8 cellular contexts compared by ENCODE assay signal in genomic region chr16:68022728-68023537, GRCh38. TPM values are rescaled to one million over a fixed set of nuclear protein-coding genes. Genes with fewer than 3 reads are reported as not detected.
DNase-seq lines count a peak whose midpoint lies in the region; ATAC-seq, FAIRE-seq and TF ChIP-seq lines count a peak whose summit lies in the region.

A gene with protein sequence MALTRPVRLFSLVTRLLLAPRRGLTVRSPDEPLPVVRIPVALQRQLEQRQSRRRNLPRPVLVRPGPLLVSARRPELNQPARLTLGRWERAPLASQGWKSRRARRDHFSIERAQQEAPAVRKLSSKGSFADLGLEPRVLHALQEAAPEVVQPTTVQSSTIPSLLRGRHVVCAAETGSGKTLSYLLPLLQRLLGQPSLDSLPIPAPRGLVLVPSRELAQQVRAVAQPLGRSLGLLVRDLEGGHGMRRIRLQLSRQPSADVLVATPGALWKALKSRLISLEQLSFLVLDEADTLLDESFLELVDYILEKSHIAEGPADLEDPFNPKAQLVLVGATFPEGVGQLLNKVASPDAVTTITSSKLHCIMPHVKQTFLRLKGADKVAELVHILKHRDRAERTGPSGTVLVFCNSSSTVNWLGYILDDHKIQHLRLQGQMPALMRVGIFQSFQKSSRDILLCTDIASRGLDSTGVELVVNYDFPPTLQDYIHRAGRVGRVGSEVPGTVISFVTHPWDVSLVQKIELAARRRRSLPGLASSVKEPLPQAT (minus strand): TSS chr16:68023232. CDS start chr16:68023202, 30 bp downstream.
DUS2 (plus strand) TSS chr16:68023284; CDS start chr16:68038024, 14,740 bp downstream.

- peaks cover 29% of the 10 kb centered on the region for H3K36me3 ChIP-seq in HUES64 (ENCODE audit: insufficient read depth, low read length)
- peaks cover 37% of the 10 kb centered on the region for H3K36me3 ChIP-seq in OCI-LY7 (ENCODE audit: insufficient read depth, low read length)
- H3K36me3 ChIP-seq in endothelial cell of umbilical vein (ENCODE audit: control insufficient read depth in 2 of 2, extremely low read depth in 1 of 2, insufficient read depth in 2 of 2, low read length in 2 of 2), result peaks cover 0 to 2% of the 10 kb centered on the region in 2 experiments

- no peaks in the 10 kb centered on the region for H3K9me2 ChIP-seq in OCI-LY7 (ENCODE audit: insufficient read depth, low read length)

- peak within 1 kb of the TSS; percentile 95 for H3K27ac ChIP-seq in HUES64 (ENCODE audit: low read depth, low read length)
- peak within 1 kb of the TSS; percentile 54 for H3K27ac ChIP-seq in OCI-LY7 (ENCODE audit: low read depth, low read length, poor library complexity, severe bottlenecking)
- peak within 1 kb of the TSS; percentile 56 for H3K27ac ChIP-seq in endothelial cell of umbilical vein (ENCODE audit: insufficient read depth, low read depth, low read length)

- POLR2A ChIA-PET in OCI-LY7 (lab: Charles Lee), result interaction anchor here (0.6 to 3.0 kb wide), 16 partner anchors 7 to 531 kb away, joined by 3 to 21 read pairs (median 4); partner anchors contain the start of genes DPEP2 and DPEP2NB
- POLR2A ChIA-PET in endothelial cell of umbilical vein (lab: Charles Lee), result interaction anchor here (0.6 to 0.9 kb wide), 2 partner anchors 17 to 62 kb away, joined by 3 read pairs; no protein-coding TSS in a partner anchor

- peak within 1 kb of the TSS; percentile 89 for H3K4me2 ChIP-seq in OCI-LY7 (ENCODE audit: low read length)
- peak within 1 kb of the TSS; percentile 90 for H3K4me2 ChIP-seq in endothelial cell of umbilical vein (ENCODE audit: insufficient read depth, low read length)

- FAIRE-seq in endothelial cell of umbilical vein (lab: Jason Lieb, UNC), result peak; percentile 73

- H3K9ac ChIP-seq in HUES64 (ENCODE audit: low read depth, low read length) (peak within 1 kb of the TSS; percentile 97), endothelial cell of umbilical vein (replicated peaks; ENCODE audit: extremely low read depth, insufficient read depth, low read length) (peak within 1 kb of the TSS; percentile 90)

- in situ Hi-C loops in Caki2 (cut with HindIII; ENCODE audit: low pct_unique_long_range_greater_than_20kb, low sequenced_read_pairs), result no loop called here

- dilution Hi-C loops in endothelial cell of umbilical vein (cut with MboI; ENCODE audit: extremely low pct_ligation_motif_present, low sequenced_read_pairs), result no loop called here

- ATAC-seq in GM21390 (IDR thresholded peaks at IDR 0.05; ENCODE audit: unreplicated experiment), result peak; percentile 68

- TF ChIP-seq CTCF in OCI-LY7 (conservative IDR thresholded peaks at IDR 0.05; ENCODE audit: low read length), result no peak
- no peak for TF ChIP-seq CTCF in endothelial cell of umbilical vein (IDR thresholded peaks at IDR 0.05; ENCODE audit: extremely low read depth in 1 of 2, insufficient read depth in 1 of 2, low read depth in 1 of 2, low read length in 2 of 2)

- CTCF ChIA-PET in OCI-LY7 (lab: Charles Lee; ENCODE audit: unreplicated experiment), result interaction anchor here (0.8 kb wide), 1 partner anchor 15 kb away, joined by 3 read pairs; no protein-coding TSS in a partner anchor
- CTCF ChIA-PET in endothelial cell of umbilical vein (lab: Charles Lee), result interaction anchor here (0.5 to 2.3 kb wide), 8 partner anchors 11 to 255 kb away, joined by 3 to 13 read pairs (median 6); no protein-coding TSS in a partner anchor

- peak; percentile 82 for TF ChIP-seq POLR2A in endothelial cell of umbilical vein (IDR thresholded peaks at IDR 0.05; ENCODE audit: low read depth, low read length)

- no peaks in the 10 kb centered on the region for H4K20me1 ChIP-seq in OCI-LY7 (ENCODE audit: insufficient read depth, low read length)
- H4K20me1 ChIP-seq in endothelial cell of umbilical vein (replicated peaks; ENCODE audit: control insufficient read depth, extremely low read depth, insufficient read depth, low read length), result no peaks in the 10 kb centered on the region

- no TSS peak for BruUV-seq in OCI-LY7 (replicated peaks; lab: Mats Ljungman, UMichigan)
- TSS peak; percentile 56 for BruUV-seq in endothelial cell of umbilical vein (replicated peaks; lab: Mats Ljungman, UMichigan)

- H3K27me3 ChIP-seq in HUES64 (ENCODE audit: insufficient read depth, low read length) (no peaks in the 10 kb centered on the region), endothelial cell of umbilical vein (ENCODE audit: control insufficient read depth in 2 of 2, insufficient read depth in 2 of 2, low read length in 2 of 2) (no peaks in the 10 kb centered on the region)

- H3K9me3 ChIP-seq in HUES64 (ENCODE audit: insufficient read depth, low read depth, low read length) (no peaks in the 10 kb centered on the region), OCI-LY7 (ENCODE audit: low read length) (no peaks in the 10 kb centered on the region), endothelial cell of umbilical vein (replicated peaks; ENCODE audit: control insufficient read depth, insufficient read depth, low read length) (no peaks in the 10 kb centered on the region)

- WGBS in HUES64, result under 1% methylated on average over 84 of the region's 84 CpGs

- H2AFZ ChIP-seq in OCI-LY7 (ENCODE audit: low read length), result peak within 1 kb of the TSS; percentile 45
- H2AFZ ChIP-seq in endothelial cell of umbilical vein (ENCODE audit: low read depth, low read length), result peak within 1 kb of the TSS; percentile 75

- H3K4me3 ChIP-seq in HUES64 (ENCODE audit: low read length) (peak within 1 kb of the TSS; percentile 78), OCI-LY7 (ENCODE audit: low read depth, low read length, poor library complexity, severe bottlenecking) (peak within 1 kb of the TSS; percentile 78), endothelial cell of umbilical vein (replicated peaks in 1 of 3; ENCODE audit: insufficient read depth in 1 of 3, low read depth in 1 of 3, low read length in 3 of 3) (peak within 1 kb of the TSS; percentile 84 to 94 (median 92))

- H3K79me2 ChIP-seq in OCI-LY7 (ENCODE audit: insufficient read depth, low read depth, low read length), result peaks cover 35% of the 10 kb centered on the region
- peaks cover 28% of the 10 kb centered on the region for H3K79me2 ChIP-seq in endothelial cell of umbilical vein (ENCODE audit: control insufficient read depth, insufficient read depth, low read length)

- peak; percentile 84 for DNase-seq in Caki2 (ENCODE audit: low read depth)
- peak; percentile 94 for DNase-seq in OCI-LY7 (ENCODE audit: low spot score)
- peak; percentile 99 for DNase-seq in activated CD8-positive, alpha-beta memory T cell treated with anti-CD3 and anti-CD28 coated beads, Interleukin-2, amount 50 U/mL, for 48 hours
- DNase-seq in endothelial cell of umbilical vein (ENCODE audit: low read depth, low spot score), result peak; percentile 95
- DNase-seq in midbrain (lab: John Stamatoyannopoulos, UW), result peak; percentile 95
- peak; percentile 86 to 90 for DNase-seq in stimulated activated CD8-positive, alpha-beta memory T cell treated with anti-CD3 and anti-CD28 coated beads, Interleukin-15, amount 100 ng/mL, for 4 hours (ENCODE audit: low read depth in 2 of 2)

- H3K4me1 ChIP-seq in HUES64 (ENCODE audit: insufficient read depth, low read length), result peaks cover 5% of the 10 kb centered on the region; the same call in 1 of the 2 replicates
- H3K4me1 ChIP-seq in OCI-LY7 (ENCODE audit: insufficient read depth, low read length, poor library complexity, severe bottlenecking), result peaks cover 21% of the 10 kb centered on the region
- H3K4me1 ChIP-seq in endothelial cell of umbilical vein (ENCODE audit: control insufficient read depth, extremely low read depth, insufficient read depth, low read length), result peaks cover 14% of the 10 kb centered on the region

- intact Hi-C loops in OCI-LY7 (cut with micrococcal nuclease; ENCODE audit: unreplicated experiment) (no loop called here), endothelial cell of umbilical vein (cut with micrococcal nuclease) (loop anchor here (1.0 to 2.0 kb wide), 2 partner anchors 30 to 62 kb away; partner anchors contain the start of gene NFATC3)

- no peaks in the 10 kb centered on the region for H3K9me1 ChIP-seq in endothelial cell of umbilical vein (replicated peaks; ENCODE audit: control insufficient read depth, extremely low read depth, insufficient read depth, low read length)

TF ChIP-seq in endothelial cell of umbilical vein, 7 proteins besides CTCF, POLR2A, EP300 and RAD21 (continues in another document):
- TF ChIP-seq JUN (IDR thresholded peaks at IDR 0.05; ENCODE audit: borderline replicate concordance, insufficient read depth, insufficient read length, low read depth), result peak; percentile 32
- TF ChIP-seq, protein P1, sequence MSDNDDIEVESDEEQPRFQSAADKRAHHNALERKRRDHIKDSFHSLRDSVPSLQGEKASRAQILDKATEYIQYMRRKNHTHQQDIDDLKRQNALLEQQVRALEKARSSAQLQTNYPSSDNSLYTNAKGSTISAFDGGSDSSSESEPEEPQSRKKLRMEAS (IDR thresholded peaks at IDR 0.05; ENCODE audit: insufficient read depth, insufficient read length), result peak; percentile 86

RNA-seq across cellular contexts. Expression of the first gene that starts in this region (rescaled TPM):
- total RNA-seq in Caki2 (2014; rRNA removed; shearing (Covaris generic); ENCODE audit: low replicate concordance), result 21.6 and 28.9 TPM in 2 replicates
- polyA plus RNA-seq in HUES64 (2013, experiment 1 of 2), result 17.8 TPM
- 17.4 TPM for polyA plus RNA-seq in HUES64 (2013, experiment 2 of 2)
- total RNA-seq in OCI-LY7 (2014; rRNA removed; shearing (Covaris generic)), result 27.9 and 31.4 TPM in 2 replicates
- total RNA-seq in OCI-LY7 (2022) (16.9 and 18.1 TPM in 2 replicates), endothelial cell of umbilical vein (7.9 and 8.4 TPM in 2 replicates)
- polyA plus RNA-seq in endothelial cell of umbilical vein, result 12.5 and 14.9 TPM in 2 replicates
- polyA plus RNA-seq in endothelial cell of umbilical vein (2011; cell fraction: cytosol; rRNA removed), result 12.8 and 13.6 TPM in 2 replicates
- polyA plus RNA-seq in endothelial cell of umbilical vein (2011; cell fraction: nucleus; rRNA removed), result 8.8 and 9.5 TPM in 2 replicates
- polyA plus RNA-seq in endothelial cell of umbilical vein (2012), result 8.5 and 9.5 TPM in 2 replicates
- polyA minus RNA-seq in endothelial cell of umbilical vein, result 9.8 and 12.6 TPM in 2 replicates
- 15.1 TPM for polyA minus RNA-seq in endothelial cell of umbilical vein (2011; cell fraction: cytosol; rRNA and poly(A)+ RNA removed)
- polyA minus RNA-seq in endothelial cell of umbilical vein (2011; cell fraction: nucleus; rRNA and poly(A)+ RNA removed), result 9.4 and 10.4 TPM in 2 replicates

RNA-seq across cellular contexts. Expression of gene DUS2, which starts in this region (rescaled TPM):
- 17.5 and 29.2 TPM in 2 replicates for total RNA-seq in Caki2 (2014; rRNA removed; shearing (Covaris generic); ENCODE audit: low replicate concordance)
- polyA plus RNA-seq in HUES64 (2013, experiment 1 of 2), result 11.4 TPM
- polyA plus RNA-seq in HUES64 (2013, experiment 2 of 2), result 14.9 TPM
- total RNA-seq in OCI-LY7 (2014; rRNA removed; shearing (Covaris generic)), result 19.9 and 20.7 TPM in 2 replicates
- total RNA-seq in OCI-LY7 (2022) (32.4 and 34.7 TPM in 2 replicates), endothelial cell of umbilical vein (20.3 and 21.7 TPM in 2 replicates)
- 14.7 and 16.4 TPM in 2 replicates for polyA plus RNA-seq in endothelial cell of umbilical vein
- polyA plus RNA-seq in endothelial cell of umbilical vein (2011; cell fraction: cytosol; rRNA removed), result 15.3 TPM in 2 replicates
- 40.2 and 48.7 TPM in 2 replicates for polyA plus RNA-seq in endothelial cell of umbilical vein (2011; cell fraction: nucleus; rRNA removed)
- 13.7 and 20.2 TPM in 2 replicates for polyA plus RNA-seq in endothelial cell of umbilical vein (2012)
- polyA minus RNA-seq in endothelial cell of umbilical vein, result 24.1 and 25.5 TPM in 2 replicates
- polyA minus RNA-seq in endothelial cell of umbilical vein (2011; cell fraction: cytosol; rRNA and poly(A)+ RNA removed), result 16.9 TPM
- polyA minus RNA-seq in endothelial cell of umbilical vein (2011; cell fraction: nucleus; rRNA and poly(A)+ RNA removed), result 17.0 and 22.2 TPM in 2 replicates

Comparison
In these comparisons a context has a peak if more than half of its experiments do, and no peak if none do; other contexts are left out.
1. Peak in every context shown above with its lines: DNase-seq, ATAC-seq, H3K4me3 ChIP-seq and H3K27ac ChIP-seq.